Comparison of ENCODE assay signal across 27 cellular contexts in genomic region chr1:229298887-229299503, GRCh38.
"Had no signal": no experiment of that assay in that cellular context is flagged by ENCODE, and none has a peak within 500 bp of the region (broad histone marks: within the 10 kb centered on the region; RNA-seq: fewer than 3 reads in every experiment).

No MANE protein-coding gene starts in this region.

- H3K4me3 Mint-ChIP-seq: activated CD8-positive, alpha-beta T cell treated with anti-CD3 and anti-CD28 coated beads, Interleukin-2, amount 10 ng/mL, durations not matched to agents 7 days and 5 days; activated naive CD8-positive, alpha-beta T cell treated with anti-CD3 and anti-CD28 coated beads, Interleukin-2, amount 10 ng/mL, durations not matched to agents 7 days and 5 days; T-helper 1 cell treated with Interleukin-12 subunit alpha and Interleukin-12 subunit beta and Interleukin-4 antibody, amounts not matched to agents 30 μg/mL and 1 μg/mL, for 36 hours; WTC11 had no signal

- H3K9me3 ChIP-seq: adrenal gland, SJSA1 had no signal

- H3K4me1 Mint-ChIP-seq: activated naive CD8-positive, alpha-beta T cell treated with anti-CD3 and anti-CD28 coated beads, Interleukin-2, amount 10 ng/mL, durations not matched to agents 7 days and 5 days; WTC11 had no signal

- H3K27me3 ChIP-seq: adrenal gland, SJSA1 had no signal

- ATAC-seq: activated CD8-positive, alpha-beta T cell treated with anti-CD3 and anti-CD28 coated beads, Interleukin-2, amount 10 ng/mL, durations not matched to agents 7 days and 5 days; Panc1; WTC11 had no signal

- FAIRE-seq: bronchial epithelial cell had no signal

- H3K4me1 ChIP-seq: adrenal gland, SJSA1 had no signal

- H3K9me3 Mint-ChIP-seq: activated naive CD8-positive, alpha-beta T cell treated with anti-CD3 and anti-CD28 coated beads, Interleukin-2, amount 10 ng/mL, durations not matched to agents 7 days and 5 days; T-helper 1 cell treated with Interleukin-12 subunit alpha and Interleukin-12 subunit beta and Interleukin-4 antibody, amounts not matched to agents 30 μg/mL and 1 μg/mL, for 36 hours; WTC11 had no signal

- DNase-seq: activated CD4-positive, alpha-beta T cell treated with anti-CD3 and anti-CD28 coated beads for 48 hours; activated CD4-positive, alpha-beta T cell treated with anti-CD3 and anti-CD28 coated beads, Interleukin-2, amount 50 U/mL, for 4 hours; activated CD4-positive, CD25-positive, alpha-beta regulatory T cell treated with anti-CD3 and anti-CD28 coated beads, Interleukin-2, amount 50 U/mL, for 72 hours; activated CD8-positive, alpha-beta memory T cell treated with anti-CD3 and anti-CD28 coated beads, Interleukin-2, amount 50 U/mL, for 48 hours; activated CD8-positive, alpha-beta T cell treated with anti-CD3 and anti-CD28 coated beads, Interleukin-2, amount 10 ng/mL, durations not matched to agents 7 days and 5 days; activated naive CD4-positive, alpha-beta T cell treated with anti-CD3 and anti-CD28 coated beads, Interleukin-2, amount 50 U/mL, for 16 hours; activated naive CD8-positive, alpha-beta T cell treated with anti-CD3 and anti-CD28 coated beads, Interleukin-2, amount 10 ng/mL, durations not matched to agents 7 days and 5 days; activated T-cell treated with anti-CD3 and anti-CD28 coated beads, Interleukin-2, amount 50 U/mL, for 1 hour; adrenal gland; aorta; central memory CD4-positive, alpha-beta T cell; Karpas-422; NCI-H1048; NCI-H1694; NCI-H2029; NCI-H2107; NCI-H2171 treated with DMSO at 0.1 percent for 48 hours; NCI-H226; NK-92 treated with Interleukin-12 subunit alpha and Interleukin-12 subunit beta, amount 100 ng/mL, for 24 hours; OCI-M1; SHP77 had no signal

- H3K27me3 Mint-ChIP-seq: activated naive CD8-positive, alpha-beta T cell treated with anti-CD3 and anti-CD28 coated beads, Interleukin-2, amount 10 ng/mL, durations not matched to agents 7 days and 5 days had no signal

- H3K4me3 ChIP-seq: adrenal gland, SJSA1 had no signal

- H3K27ac Mint-ChIP-seq: activated naive CD8-positive, alpha-beta T cell treated with anti-CD3 and anti-CD28 coated beads, Interleukin-2, amount 10 ng/mL, durations not matched to agents 7 days and 5 days; T-helper 1 cell treated with Interleukin-12 subunit alpha and Interleukin-12 subunit beta and Interleukin-4 antibody, amounts not matched to agents 30 μg/mL and 1 μg/mL, for 36 hours; WTC11 had no signal

- H3K27ac ChIP-seq: adrenal gland, RWPE1, SJSA1 had no signal
